8 cellular contexts compared by ENCODE assay signal in genomic region chr6:85404497-85405174, GRCh38. TPM values are rescaled to one million over a fixed set of nuclear protein-coding genes. Genes with fewer than 3 reads are reported as not detected.
A peak's percentile ranks its signal among the peaks of the same experiment; 100 is the strongest.
DNase-seq lines count a peak whose midpoint lies in the region; ATAC-seq, FAIRE-seq and TF ChIP-seq lines count a peak whose summit lies in the region.

No MANE protein-coding gene starts in this region.

- FAIRE-seq in small intestine (lab: Jason Lieb, UNC): no peak

- no peak overlapping the region for H3K4me3 ChIP-seq in esophagus squamous epithelium
- no peak overlapping the region for H3K4me3 ChIP-seq in small intestine (ENCODE audit: low read depth in 1 of 2, low read length in 2 of 2)

- no peak for TF ChIP-seq POLR2A in esophagus squamous epithelium (IDR thresholded peaks at IDR 0.05)

- peak; percentile 26 for DNase-seq in NCI-H69 (lab: John Stamatoyannopoulos, UW)
- no peak for DNase-seq in esophagus squamous epithelium (lab: John Stamatoyannopoulos, UW)
- DNase-seq in small intestine: peak; percentile 50
- DNase-seq in SIG-M5 (lab: John Stamatoyannopoulos, UW): no peak

- 22 to 30% methylated on average over 12 of the region's 12 CpGs for WGBS in esophagus squamous epithelium, 2 donors
- 32 to 54% (median 49%) methylated on average over 12 of the region's 12 CpGs for WGBS in small intestine, 3 donors

- peak overlapping the region; percentile 47 to 78 (median 75) for H3K27ac ChIP-seq in esophagus squamous epithelium
- peak overlapping the region; percentile 87 to 90 for H3K27ac ChIP-seq in small intestine (ENCODE audit: low read depth in 1 of 2, low read length in 1 of 2)

- H3K9me3 ChIP-seq in esophagus squamous epithelium (no peaks in the 10 kb centered on the region), small intestine (ENCODE audit: control insufficient read depth, low read depth) (no peaks in the 10 kb centered on the region)

- ATAC-seq in GM21381 (IDR thresholded peaks at IDR 0.05; ENCODE audit: unreplicated experiment) (peak; percentile 24), HG03469 (IDR thresholded peaks at IDR 0.05; ENCODE audit: unreplicated experiment) (no peak), HG03045 (IDR thresholded peaks at IDR 0.05; ENCODE audit: unreplicated experiment) (no peak), GM21367 (IDR thresholded peaks at IDR 0.05; ENCODE audit: unreplicated experiment) (no peak)

- no peaks in the 10 kb centered on the region for H3K27me3 ChIP-seq in esophagus squamous epithelium
- H3K27me3 ChIP-seq in small intestine (ENCODE audit: control insufficient read depth in 2 of 2, insufficient read depth in 2 of 2, low read length in 2 of 2): no peaks in the 10 kb centered on the region

- TF ChIP-seq CTCF in esophagus squamous epithelium (IDR thresholded peaks at IDR 0.05): no peak

- intact Hi-C loops in esophagus squamous epithelium (cut with DNase I): no loop called here

- H3K36me3 ChIP-seq in esophagus squamous epithelium (no peaks in the 10 kb centered on the region), small intestine (ENCODE audit: control insufficient read depth in 2 of 2, insufficient read depth in 2 of 2, low read length in 2 of 2) (no peaks in the 10 kb centered on the region)

- H3K4me1 ChIP-seq in esophagus squamous epithelium (peaks cover 21 to 53% (median 28%) of the 10 kb centered on the region in 3 donors), small intestine (ENCODE audit: control insufficient read depth in 2 of 2, insufficient read depth in 1 of 2, low read depth in 1 of 2, low read length in 1 of 2) (peaks cover 12 to 28% of the 10 kb centered on the region in 2 donors)

RNA-seq across cellular contexts. Expression of gene NT5E, which starts 45.2 kb away (rescaled TPM):
- 1 to 10 TPM in 3 of 4 donors, under 1 TPM in 1; 0.68 to 6.7 (median 3.2) TPM for total RNA-seq in esophagus squamous epithelium
- polyA plus RNA-seq in small intestine: 10 to 100 TPM in 2 of 3 donors, 1 to 10 TPM in 1; 5.8 to 24.9 (median 11.8) TPM

Comparison
In these comparisons a context has a peak if more than half of its experiments do, and no peak if none do; other contexts are left out.
1. DNase-seq: peak in NCI-H69 (single experiment) and small intestine (single experiment); none in esophagus squamous epithelium (single experiment) and SIG-M5 (single experiment).